ENCODE assay signal across 1 cellular context in the genomic region with DNA sequence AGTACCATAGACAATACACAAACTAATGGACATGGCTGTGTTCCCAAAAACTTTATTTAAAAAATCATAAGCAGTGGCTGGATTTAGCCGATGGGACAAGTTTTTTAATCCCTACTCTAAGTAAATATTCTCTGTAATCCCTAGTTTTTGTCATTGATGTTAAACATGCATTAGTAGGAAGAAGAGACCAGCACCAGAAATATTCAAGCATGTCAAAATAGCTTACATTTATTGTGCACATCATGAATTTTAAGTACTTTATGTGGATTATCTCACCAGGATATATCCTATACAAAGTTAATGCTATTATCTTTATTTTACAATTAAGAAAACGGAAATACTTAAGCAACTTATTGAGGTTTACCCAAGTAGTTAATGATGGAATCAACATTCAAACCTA.
TF ChIP-seq lines count a peak whose summit lies in the region.

No MANE protein-coding gene starts in this region.

TF ChIP-seq in K562, 482 proteins besides CTCF, POLR2A, EP300 and RAD21:
- TF ChIP-seq ZNF584 (CRISPR knock-in tag; IDR thresholded peaks at IDR 0.05; ENCODE audit: low read depth) (no peak), PHTF2 (CRISPR knock-in tag; IDR thresholded peaks at IDR 0.05) (no peak), RBM17 (IDR thresholded peaks at IDR 0.05; ENCODE audit: borderline replicate concordance, low read depth, low read length) (no peak), PTRF (tag; IDR thresholded peaks at IDR 0.05) (no peak)
- TF ChIP-seq, protein P1, sequence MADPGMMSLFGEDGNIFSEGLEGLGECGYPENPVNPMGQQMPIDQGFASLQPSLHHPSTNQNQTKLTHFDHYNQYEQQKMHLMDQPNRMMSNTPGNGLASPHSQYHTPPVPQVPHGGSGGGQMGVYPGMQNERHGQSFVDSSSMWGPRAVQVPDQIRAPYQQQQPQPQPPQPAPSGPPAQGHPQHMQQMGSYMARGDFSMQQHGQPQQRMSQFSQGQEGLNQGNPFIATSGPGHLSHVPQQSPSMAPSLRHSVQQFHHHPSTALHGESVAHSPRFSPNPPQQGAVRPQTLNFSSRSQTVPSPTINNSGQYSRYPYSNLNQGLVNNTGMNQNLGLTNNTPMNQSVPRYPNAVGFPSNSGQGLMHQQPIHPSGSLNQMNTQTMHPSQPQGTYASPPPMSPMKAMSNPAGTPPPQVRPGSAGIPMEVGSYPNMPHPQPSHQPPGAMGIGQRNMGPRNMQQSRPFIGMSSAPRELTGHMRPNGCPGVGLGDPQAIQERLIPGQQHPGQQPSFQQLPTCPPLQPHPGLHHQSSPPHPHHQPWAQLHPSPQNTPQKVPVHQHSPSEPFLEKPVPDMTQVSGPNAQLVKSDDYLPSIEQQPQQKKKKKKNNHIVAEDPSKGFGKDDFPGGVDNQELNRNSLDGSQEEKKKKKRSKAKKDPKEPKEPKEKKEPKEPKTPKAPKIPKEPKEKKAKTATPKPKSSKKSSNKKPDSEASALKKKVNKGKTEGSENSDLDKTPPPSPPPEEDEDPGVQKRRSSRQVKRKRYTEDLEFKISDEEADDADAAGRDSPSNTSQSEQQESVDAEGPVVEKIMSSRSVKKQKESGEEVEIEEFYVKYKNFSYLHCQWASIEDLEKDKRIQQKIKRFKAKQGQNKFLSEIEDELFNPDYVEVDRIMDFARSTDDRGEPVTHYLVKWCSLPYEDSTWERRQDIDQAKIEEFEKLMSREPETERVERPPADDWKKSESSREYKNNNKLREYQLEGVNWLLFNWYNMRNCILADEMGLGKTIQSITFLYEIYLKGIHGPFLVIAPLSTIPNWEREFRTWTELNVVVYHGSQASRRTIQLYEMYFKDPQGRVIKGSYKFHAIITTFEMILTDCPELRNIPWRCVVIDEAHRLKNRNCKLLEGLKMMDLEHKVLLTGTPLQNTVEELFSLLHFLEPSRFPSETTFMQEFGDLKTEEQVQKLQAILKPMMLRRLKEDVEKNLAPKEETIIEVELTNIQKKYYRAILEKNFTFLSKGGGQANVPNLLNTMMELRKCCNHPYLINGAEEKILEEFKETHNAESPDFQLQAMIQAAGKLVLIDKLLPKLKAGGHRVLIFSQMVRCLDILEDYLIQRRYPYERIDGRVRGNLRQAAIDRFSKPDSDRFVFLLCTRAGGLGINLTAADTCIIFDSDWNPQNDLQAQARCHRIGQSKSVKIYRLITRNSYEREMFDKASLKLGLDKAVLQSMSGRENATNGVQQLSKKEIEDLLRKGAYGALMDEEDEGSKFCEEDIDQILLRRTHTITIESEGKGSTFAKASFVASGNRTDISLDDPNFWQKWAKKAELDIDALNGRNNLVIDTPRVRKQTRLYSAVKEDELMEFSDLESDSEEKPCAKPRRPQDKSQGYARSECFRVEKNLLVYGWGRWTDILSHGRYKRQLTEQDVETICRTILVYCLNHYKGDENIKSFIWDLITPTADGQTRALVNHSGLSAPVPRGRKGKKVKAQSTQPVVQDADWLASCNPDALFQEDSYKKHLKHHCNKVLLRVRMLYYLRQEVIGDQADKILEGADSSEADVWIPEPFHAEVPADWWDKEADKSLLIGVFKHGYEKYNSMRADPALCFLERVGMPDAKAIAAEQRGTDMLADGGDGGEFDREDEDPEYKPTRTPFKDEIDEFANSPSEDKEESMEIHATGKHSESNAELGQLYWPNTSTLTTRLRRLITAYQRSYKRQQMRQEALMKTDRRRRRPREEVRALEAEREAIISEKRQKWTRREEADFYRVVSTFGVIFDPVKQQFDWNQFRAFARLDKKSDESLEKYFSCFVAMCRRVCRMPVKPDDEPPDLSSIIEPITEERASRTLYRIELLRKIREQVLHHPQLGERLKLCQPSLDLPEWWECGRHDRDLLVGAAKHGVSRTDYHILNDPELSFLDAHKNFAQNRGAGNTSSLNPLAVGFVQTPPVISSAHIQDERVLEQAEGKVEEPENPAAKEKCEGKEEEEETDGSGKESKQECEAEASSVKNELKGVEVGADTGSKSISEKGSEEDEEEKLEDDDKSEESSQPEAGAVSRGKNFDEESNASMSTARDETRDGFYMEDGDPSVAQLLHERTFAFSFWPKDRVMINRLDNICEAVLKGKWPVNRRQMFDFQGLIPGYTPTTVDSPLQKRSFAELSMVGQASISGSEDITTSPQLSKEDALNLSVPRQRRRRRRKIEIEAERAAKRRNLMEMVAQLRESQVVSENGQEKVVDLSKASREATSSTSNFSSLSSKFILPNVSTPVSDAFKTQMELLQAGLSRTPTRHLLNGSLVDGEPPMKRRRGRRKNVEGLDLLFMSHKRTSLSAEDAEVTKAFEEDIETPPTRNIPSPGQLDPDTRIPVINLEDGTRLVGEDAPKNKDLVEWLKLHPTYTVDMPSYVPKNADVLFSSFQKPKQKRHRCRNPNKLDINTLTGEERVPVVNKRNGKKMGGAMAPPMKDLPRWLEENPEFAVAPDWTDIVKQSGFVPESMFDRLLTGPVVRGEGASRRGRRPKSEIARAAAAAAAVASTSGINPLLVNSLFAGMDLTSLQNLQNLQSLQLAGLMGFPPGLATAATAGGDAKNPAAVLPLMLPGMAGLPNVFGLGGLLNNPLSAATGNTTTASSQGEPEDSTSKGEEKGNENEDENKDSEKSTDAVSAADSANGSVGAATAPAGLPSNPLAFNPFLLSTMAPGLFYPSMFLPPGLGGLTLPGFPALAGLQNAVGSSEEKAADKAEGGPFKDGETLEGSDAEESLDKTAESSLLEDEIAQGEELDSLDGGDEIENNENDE (IDR thresholded peaks at IDR 0.05; ENCODE audit: low read depth, low read length) = no peak
- TF ChIP-seq, protein P2, sequence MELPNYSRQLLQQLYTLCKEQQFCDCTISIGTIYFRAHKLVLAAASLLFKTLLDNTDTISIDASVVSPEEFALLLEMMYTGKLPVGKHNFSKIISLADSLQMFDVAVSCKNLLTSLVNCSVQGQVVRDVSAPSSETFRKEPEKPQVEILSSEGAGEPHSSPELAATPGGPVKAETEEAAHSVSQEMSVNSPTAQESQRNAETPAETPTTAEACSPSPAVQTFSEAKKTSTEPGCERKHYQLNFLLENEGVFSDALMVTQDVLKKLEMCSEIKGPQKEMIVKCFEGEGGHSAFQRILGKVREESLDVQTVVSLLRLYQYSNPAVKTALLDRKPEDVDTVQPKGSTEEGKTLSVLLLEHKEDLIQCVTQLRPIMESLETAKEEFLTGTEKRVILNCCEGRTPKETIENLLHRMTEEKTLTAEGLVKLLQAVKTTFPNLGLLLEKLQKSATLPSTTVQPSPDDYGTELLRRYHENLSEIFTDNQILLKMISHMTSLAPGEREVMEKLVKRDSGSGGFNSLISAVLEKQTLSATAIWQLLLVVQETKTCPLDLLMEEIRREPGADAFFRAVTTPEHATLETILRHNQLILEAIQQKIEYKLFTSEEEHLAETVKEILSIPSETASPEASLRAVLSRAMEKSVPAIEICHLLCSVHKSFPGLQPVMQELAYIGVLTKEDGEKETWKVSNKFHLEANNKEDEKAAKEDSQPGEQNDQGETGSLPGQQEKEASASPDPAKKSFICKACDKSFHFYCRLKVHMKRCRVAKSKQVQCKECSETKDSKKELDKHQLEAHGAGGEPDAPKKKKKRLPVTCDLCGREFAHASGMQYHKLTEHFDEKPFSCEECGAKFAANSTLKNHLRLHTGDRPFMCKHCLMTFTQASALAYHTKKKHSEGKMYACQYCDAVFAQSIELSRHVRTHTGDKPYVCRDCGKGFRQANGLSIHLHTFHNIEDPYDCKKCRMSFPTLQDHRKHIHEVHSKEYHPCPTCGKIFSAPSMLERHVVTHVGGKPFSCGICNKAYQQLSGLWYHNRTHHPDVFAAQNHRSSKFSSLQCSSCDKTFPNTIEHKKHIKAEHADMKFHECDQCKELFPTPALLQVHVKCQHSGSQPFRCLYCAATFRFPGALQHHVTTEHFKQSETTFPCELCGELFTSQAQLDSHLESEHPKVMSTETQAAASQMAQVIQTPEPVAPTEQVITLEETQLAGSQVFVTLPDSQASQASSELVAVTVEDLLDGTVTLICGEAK (IDR thresholded peaks at IDR 0.05) = 0 out of 2 replicates have a peak, but pooled peaks have one; percentile 32
- TF ChIP-seq, protein P2 (CRISPR knock-in tag; IDR thresholded peaks at IDR 0.05) = no peak
TF ChIP-seq in K562: peak in this region for 1.
